ENCODE assay signal across 22 cellular contexts in the genomic region with DNA sequence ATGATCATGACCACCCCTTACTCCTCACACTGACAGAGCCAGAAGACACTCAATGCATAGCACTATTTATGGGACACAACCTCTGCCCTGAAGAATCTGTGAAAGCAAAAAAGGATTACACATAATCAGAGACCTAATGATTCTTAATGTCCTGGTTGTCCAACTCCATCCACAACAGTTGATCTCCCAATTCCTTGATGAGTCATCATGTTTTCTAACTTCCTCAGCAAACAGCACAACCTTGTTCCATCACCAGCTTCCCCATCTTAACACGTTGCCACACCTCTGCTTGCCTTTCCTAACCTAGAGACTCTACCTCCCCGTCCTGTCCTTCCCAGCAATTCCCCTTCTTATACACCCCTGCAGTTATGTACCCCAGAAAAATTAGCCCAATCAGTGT. TPM values are rescaled to one million over a fixed set of nuclear protein-coding genes. Genes with fewer than 3 reads are reported as not detected.
DNase-seq lines count a peak whose midpoint lies in the region; ATAC-seq, FAIRE-seq and TF ChIP-seq lines count a peak whose summit lies in the region.
"Had no signal": no experiment of that assay in that cellular context is flagged by ENCODE, and none has a peak within 500 bp of the region (broad histone marks: within the 10 kb centered on the region; RNA-seq: fewer than 3 reads in every experiment).

No MANE protein-coding gene starts in this region.

- FAIRE-seq in HepG2 (lab: Jason Lieb, UNC) (no peak), bronchial epithelial cell (lab: Jason Lieb, UNC) (peak; percentile 18)
- FAIRE-seq: A204.1, D721Med, GM12892, GM18507, HTR-8/SVneo had no signal

- H3K27me3 Mint-ChIP-seq in neural progenitor cell (ENCODE audit: insufficient read depth, low read depth), result peaks cover 4% of the 10 kb centered on the region
- H3K27me3 Mint-ChIP-seq: CD4-positive, alpha-beta T cell had no signal

- H3K9ac ChIP-seq in HepG2 (ENCODE audit: insufficient read depth, low read depth, low read length) (no peak overlapping the region), neural progenitor cell (no peak overlapping the region)

- no peak overlapping the region for H3K27ac Mint-ChIP-seq in neural progenitor cell
- H3K27ac Mint-ChIP-seq: CD4-positive, alpha-beta T cell; HFFc6 had no signal

- H3K36me3 Mint-ChIP-seq in neural progenitor cell, result no peaks in the 10 kb centered on the region

- DNase-seq in HepG2 (ENCODE audit: low spot score) (no peak), right lobe of liver (no peak), RWPE2 (ENCODE audit: low spot score) (no peak), bronchial epithelial cell (ENCODE audit: low read depth) (peak; percentile 23), neural progenitor cell (ENCODE audit: low spot score) (no peak), NCI-H82 treated with DMSO at 0.1 percent for 48 hours (lab: John Stamatoyannopoulos, UW; ENCODE audit: unreplicated experiment) (no peak), posterior cingulate gyrus (no peak)
- DNase-seq: AML-193; Caco-2; CD4-positive, alpha-beta T cell; DMS79; GDM1; GOT3; H7; HFFc6 had no signal

- peaks cover 11% of the 10 kb centered on the region for H3F3A ChIP-seq in neural progenitor cell (ENCODE audit: low read depth)

- H4K20me1 ChIP-seq in HepG2 (ENCODE audit: insufficient read depth, low read length) (no peaks in the 10 kb centered on the region), neural progenitor cell (ENCODE audit: low read depth) (no peaks in the 10 kb centered on the region)

- no peak for TF ChIP-seq RAD21 in HepG2 (CRISPR knock-in tag; IDR thresholded peaks at IDR 0.05)

- H3K36me3 ChIP-seq in HepG2 (replicated peaks in 1 of 2; ENCODE audit: control insufficient read depth in 1 of 2, insufficient read depth in 2 of 2, low read length in 2 of 2), result no peaks in the 10 kb centered on the region
- H3K36me3 ChIP-seq in right lobe of liver, result no peaks in the 10 kb centered on the region
- H3K36me3 ChIP-seq in RWPE2 (ENCODE audit: low read depth), result no peaks in the 10 kb centered on the region
- no peaks in the 10 kb centered on the region for H3K36me3 ChIP-seq in bronchial epithelial cell (ENCODE audit: control insufficient read depth, insufficient read depth, low read length)
- H3K36me3 ChIP-seq in neural progenitor cell, result no peaks in the 10 kb centered on the region

- ATAC-seq in HepG2 (no peak), right lobe of liver (no peak), RWPE2 (ENCODE audit: low read depth) (peak; percentile 27; the same call in 1 of the 3 replicates)
- ATAC-seq: HCT116 had no signal

- 2% methylated on average over 2 of the region's 2 CpGs for WGBS in HepG2 (ENCODE audit: low lambda C conversion rate)
- 41% methylated on average over 2 of the region's 2 CpGs for WGBS in right lobe of liver (ENCODE audit: insufficient coverage, low coverage, low lambda C conversion rate, missing lambda C conversion rate)

- H3K9me3 ChIP-seq in HepG2 (ENCODE audit: low read length), result no peaks in the 10 kb centered on the region
- no peaks in the 10 kb centered on the region for H3K9me3 ChIP-seq in right lobe of liver
- H3K9me3 ChIP-seq in RWPE2 (ENCODE audit: severe bottlenecking), result no peaks in the 10 kb centered on the region
- no peaks in the 10 kb centered on the region for H3K9me3 ChIP-seq in neural progenitor cell (ENCODE audit: low read depth)
- H3K9me3 ChIP-seq: Caco-2 had no signal

- no peaks in the 10 kb centered on the region for H3K4me1 ChIP-seq in HepG2 (ENCODE audit: insufficient read depth, low read length)
- H3K4me1 ChIP-seq in right lobe of liver, result no peaks in the 10 kb centered on the region
- H3K4me1 ChIP-seq in RWPE2 (ENCODE audit: insufficient read depth, poor library complexity, severe bottlenecking), result no peaks in the 10 kb centered on the region
- no peaks in the 10 kb centered on the region for H3K4me1 ChIP-seq in neural progenitor cell
- H3K4me1 ChIP-seq: Caco-2 had no signal

- intact Hi-C loops in HepG2 (cut with micrococcal nuclease; ENCODE audit: unreplicated experiment), result no loop called here
- intact Hi-C loops in right lobe of liver (cut with DNase I), result no loop called here
- intact Hi-C loops in posterior cingulate gyrus (cut with DNase I), result no loop called here

- no peak overlapping the region for H3K27ac ChIP-seq in HepG2 (ENCODE audit: extremely low read length, insufficient read depth, low read length)
- H3K27ac ChIP-seq in right lobe of liver, result no peak overlapping the region
- H3K27ac ChIP-seq in RWPE2 (ENCODE audit: poor library complexity, severe bottlenecking), result no peak overlapping the region
- no peak overlapping the region for H3K27ac ChIP-seq in neural progenitor cell
- H3K27ac ChIP-seq: C4-2B had no signal

- no peak overlapping the region for H3K4me3 ChIP-seq in HepG2 (replicated peaks in 1 of 3; ENCODE audit: insufficient read depth in 1 of 3, low read depth in 2 of 3, low read length in 3 of 3)
- no peak overlapping the region for H3K4me3 ChIP-seq in right lobe of liver
- no peak overlapping the region for H3K4me3 ChIP-seq in RWPE2 (ENCODE audit: severe bottlenecking)
- no peak overlapping the region for H3K4me3 ChIP-seq in bronchial epithelial cell (ENCODE audit: low read depth, low read length)
- H3K4me3 ChIP-seq in neural progenitor cell, result no peak overlapping the region

- H3K9me3 Mint-ChIP-seq in neural progenitor cell, result no peaks in the 10 kb centered on the region
- H3K9me3 Mint-ChIP-seq: CD4-positive, alpha-beta T cell; HFFc6 had no signal

- H3K79me2 ChIP-seq in HepG2 (ENCODE audit: insufficient read depth, low read length) (no peaks in the 10 kb centered on the region), neural progenitor cell (ENCODE audit: low read depth) (no peaks in the 10 kb centered on the region)

- H3K4me1 Mint-ChIP-seq in neural progenitor cell, result no peaks in the 10 kb centered on the region

- no peak overlapping the region for H3K4me3 Mint-ChIP-seq in neural progenitor cell
- H3K4me3 Mint-ChIP-seq: CD4-positive, alpha-beta T cell; HFFc6 had no signal

- TF ChIP-seq CTCF in HepG2 (CRISPR knock-in tag; IDR thresholded peaks at IDR 0.05) (no peak), right lobe of liver (IDR thresholded peaks at IDR 0.05) (no peak), RWPE2 (IDR thresholded peaks at IDR 0.05; ENCODE audit: poor library complexity, severe bottlenecking) (no peak), bronchial epithelial cell (IDR thresholded peaks at IDR 0.05; ENCODE audit: insufficient read depth, low read length, severe bottlenecking) (no peak), neural progenitor cell (IDR thresholded peaks at IDR 0.05) (no peak)

- CTCF ChIA-PET in HepG2 (lab: Yijun Ruan, JAX; ENCODE audit: low intra/inter-chr PET ratio, low total read pairs), result no interaction called here

- TF ChIP-seq EP300 in HepG2 (IDR thresholded peaks at IDR 0.05; ENCODE audit: low read depth in 2 of 2, low read length in 2 of 2) (no peak), HepG2 (CRISPR knock-in tag; IDR thresholded peaks at IDR 0.05; ENCODE audit: borderline replicate concordance) (no peak)

- H2AFZ ChIP-seq in HepG2 (ENCODE audit: low read length), result no peak overlapping the region
- no peak overlapping the region for H2AFZ ChIP-seq in neural progenitor cell (replicated peaks)

- H3K4me2 ChIP-seq in HepG2 (ENCODE audit: low read depth, low read length) (no peak overlapping the region), neural progenitor cell (no peak overlapping the region)

- POLR2A ChIA-PET in HepG2 (lab: Yijun Ruan, JAX), result no interaction called here

- in situ Hi-C loops in HepG2 (cut with HindIII; ENCODE audit: extremely low pct_ligation_motif_present, low pct_unique_long_range_greater_than_20kb), result no loop called here

- no TSS peak for BruUV-seq in HepG2 (replicated peaks; lab: Mats Ljungman, UMichigan)

- no peaks in the 10 kb centered on the region for H3K27me3 ChIP-seq in HepG2 (ENCODE audit: control insufficient read depth in 1 of 2, insufficient read depth in 2 of 2, low read length in 2 of 2)
- H3K27me3 ChIP-seq in right lobe of liver, result no peaks in the 10 kb centered on the region
- H3K27me3 ChIP-seq in RWPE2 (ENCODE audit: insufficient read depth, poor library complexity, severe bottlenecking), result no peaks in the 10 kb centered on the region
- H3K27me3 ChIP-seq in bronchial epithelial cell (ENCODE audit: control insufficient read depth, insufficient read depth, low read length), result no peaks in the 10 kb centered on the region
- no peaks in the 10 kb centered on the region for H3K27me3 ChIP-seq in neural progenitor cell

- no peak for TF ChIP-seq POLR2A in HepG2 (IDR thresholded peaks at IDR 0.05; ENCODE audit: insufficient read depth in 1 of 2, low read depth in 2 of 2, low read length in 2 of 2)
- no peak for TF ChIP-seq POLR2A in right lobe of liver (IDR thresholded peaks at IDR 0.05)

RNA-seq across cellular contexts. Expression of a gene that starts 13.2 kb away (rescaled TPM):
- total RNA-seq in HepG2 (2016; rRNA removed; fragmentation: Illumina TruSeq; extraction: Trizol) (not detected in 2 replicates), right lobe of liver (not detected), bronchial epithelial cell (not detected in 2 replicates), neural progenitor cell (ENCODE audit: low replicate concordance) (0.26 and 0.46 TPM in 2 replicates)
- not detected in 2 replicates for total RNA-seq in HepG2 (2016; cell fraction: cytosol; rRNA removed; fragmentation: Illumina TruSeq; extraction: Trizol; ENCODE audit: low read depth)
- total RNA-seq in HepG2 (2016; cell fraction: insoluble cytoplasmic fraction; rRNA removed; fragmentation: Illumina TruSeq; extraction: Trizol), result not detected in 2 replicates
- total RNA-seq in HepG2 (2016; cell fraction: membrane; rRNA removed; fragmentation: Illumina TruSeq; extraction: Trizol), result not detected in 2 replicates
- not detected in 2 replicates for total RNA-seq in HepG2 (2016; cell fraction: nucleus; rRNA removed; fragmentation: Illumina TruSeq; extraction: Trizol)
- polyA plus RNA-seq in HepG2 (2011; rRNA removed), result not detected in 2 replicates
- polyA plus RNA-seq in HepG2 (2011; cell fraction: cytosol; rRNA removed), result not detected in 2 replicates
- not detected in 2 replicates for polyA plus RNA-seq in HepG2 (2011; cell fraction: nucleus; rRNA removed)
- not detected in 2 replicates for polyA plus RNA-seq in HepG2 (2012)
- polyA plus RNA-seq in HepG2 (2016; cell fraction: cytosol; fragmentation: Illumina TruSeq; extraction: Trizol; ENCODE audit: low read depth), result not detected in 2 replicates
- polyA plus RNA-seq in HepG2 (2016; cell fraction: insoluble cytoplasmic fraction; fragmentation: Illumina TruSeq; extraction: Trizol; ENCODE audit: low read depth), result not detected in 2 replicates
- polyA plus RNA-seq in HepG2 (2016; cell fraction: membrane; fragmentation: Illumina TruSeq; extraction: Trizol; ENCODE audit: low read depth), result not detected in 2 replicates
- not detected in 2 replicates for polyA plus RNA-seq in HepG2 (2016; cell fraction: nucleus; fragmentation: Illumina TruSeq; extraction: Trizol; ENCODE audit: insufficient read depth, low read depth)
- not detected in 2 replicates for polyA minus RNA-seq in HepG2 (2011; rRNA and poly(A)+ RNA removed; ENCODE audit: low replicate concordance)
- not detected in 2 replicates for polyA minus RNA-seq in HepG2 (2011; cell fraction: cytosol; rRNA and poly(A)+ RNA removed)
- polyA minus RNA-seq in HepG2 (2011; cell fraction: nucleus; rRNA and poly(A)+ RNA removed), result not detected in 2 replicates
- total RNA-seq: Caco-2; CD4-positive, alpha-beta T cell had no signal

RNA-seq across cellular contexts. Expression of a gene that starts 26.8 kb away (rescaled TPM):
- total RNA-seq in HepG2 (2016; rRNA removed; fragmentation: Illumina TruSeq; extraction: Trizol) (12.7 and 19.8 TPM in 2 replicates), right lobe of liver (10 to 100 TPM in 1 of 6 experiments, 1 to 10 TPM in 5; 6.1 to 11.0 (median 7.9) TPM), bronchial epithelial cell (7.4 and 9.9 TPM in 2 replicates), neural progenitor cell (ENCODE audit: low replicate concordance) (21.9 and 30.3 TPM in 2 replicates)
- total RNA-seq in HepG2 (2016; cell fraction: cytosol; rRNA removed; fragmentation: Illumina TruSeq; extraction: Trizol; ENCODE audit: low read depth), result 3.3 and 3.7 TPM in 2 replicates
- total RNA-seq in HepG2 (2016; cell fraction: insoluble cytoplasmic fraction; rRNA removed; fragmentation: Illumina TruSeq; extraction: Trizol), result 12.7 and 17.1 TPM in 2 replicates
- 7.4 and 8.8 TPM in 2 replicates for total RNA-seq in HepG2 (2016; cell fraction: membrane; rRNA removed; fragmentation: Illumina TruSeq; extraction: Trizol)
- total RNA-seq in HepG2 (2016; cell fraction: nucleus; rRNA removed; fragmentation: Illumina TruSeq; extraction: Trizol), result 16.3 and 18.3 TPM in 2 replicates
- polyA plus RNA-seq in HepG2 (2011; rRNA removed), result 21.3 and 21.5 TPM in 2 replicates
- 17.3 and 19.5 TPM in 2 replicates for polyA plus RNA-seq in HepG2 (2011; cell fraction: cytosol; rRNA removed)
- 19.4 and 19.6 TPM in 2 replicates for polyA plus RNA-seq in HepG2 (2011; cell fraction: nucleus; rRNA removed)
- 14.3 and 16.2 TPM in 2 replicates for polyA plus RNA-seq in HepG2 (2012)
- 2.5 and 2.9 TPM in 2 replicates for polyA plus RNA-seq in HepG2 (2016; cell fraction: cytosol; fragmentation: Illumina TruSeq; extraction: Trizol; ENCODE audit: low read depth)
- polyA plus RNA-seq in HepG2 (2016; cell fraction: insoluble cytoplasmic fraction; fragmentation: Illumina TruSeq; extraction: Trizol; ENCODE audit: low read depth), result 26.3 and 27.1 TPM in 2 replicates
- polyA plus RNA-seq in HepG2 (2016; cell fraction: membrane; fragmentation: Illumina TruSeq; extraction: Trizol; ENCODE audit: low read depth), result 5.3 and 6.7 TPM in 2 replicates
- polyA plus RNA-seq in HepG2 (2016; cell fraction: nucleus; fragmentation: Illumina TruSeq; extraction: Trizol; ENCODE audit: insufficient read depth, low read depth), result 13.0 and 15.0 TPM in 2 replicates
- 18.0 and 80.7 TPM in 2 replicates for polyA minus RNA-seq in HepG2 (2011; rRNA and poly(A)+ RNA removed; ENCODE audit: low replicate concordance)
- polyA minus RNA-seq in HepG2 (2011; cell fraction: cytosol; rRNA and poly(A)+ RNA removed), result 16.0 and 16.8 TPM in 2 replicates
- polyA minus RNA-seq in HepG2 (2011; cell fraction: nucleus; rRNA and poly(A)+ RNA removed), result 74.2 and 76.8 TPM in 2 replicates
